22 cellular contexts compared by ENCODE assay signal in genomic region chr17:81672504-81672903, GRCh38. TPM values are rescaled to one million over a fixed set of nuclear protein-coding genes. Genes with fewer than 3 reads are reported as not detected.
"Had no signal": no experiment of that assay in that cellular context is flagged by ENCODE, and none has a peak within 500 bp of the region (broad histone marks: within the 10 kb centered on the region; RNA-seq: fewer than 3 reads in every experiment).

No MANE protein-coding gene starts in this region.

- DNase-seq: effector memory CD8-positive, alpha-beta T cell; gastrocnemius medialis; kidney; mesendoderm; naive thymus-derived CD4-positive, alpha-beta T cell; nucleus accumbens; retina; stimulated activated CD4-positive, alpha-beta T cell treated with anti-CD3 and anti-CD28 coated beads, Interleukin-2, amount 100 ng/mL, for 24 hours; stimulated activated CD4-positive, alpha-beta T cell treated with anti-CD3 and anti-CD28 coated beads, Interleukin-4, amount 100 ng/mL, for 4 hours; stimulated activated naive B cell treated with anti-CD40 and anti-IgM and Interleukin-4, amounts not matched to agents 10 μg/mL and 1 μg/mL and 100 μg/mL, for 72 hours; stimulated activated naive CD8-positive, alpha-beta T cell treated with anti-CD3 and anti-CD28 coated beads, Interleukin-15, amount 100 ng/mL, for 72 hours; transverse colon had no signal

- H3K9ac ChIP-seq: parathyroid adenoma had no signal

- H3K9me3 Mint-ChIP-seq: dendritic cell treated with granulocyte-macrophage colony-stimulating factor and Interleukin-4, amounts not matched to agents 40 ng/mL and 50 ng/mL, for 4 days; effector memory CD8-positive, alpha-beta T cell; neural crest cell; stimulated activated naive B cell treated with anti-CD40 and anti-IgM and Interleukin-4, amounts not matched to agents 10 μg/mL and 1 μg/mL and 100 μg/mL, for 72 hours; stimulated activated naive CD8-positive, alpha-beta T cell treated with anti-CD3 and anti-CD28 coated beads, Interleukin-15, amount 100 ng/mL, for 72 hours had no signal

- H3K4me3 ChIP-seq: esophagus muscularis mucosa, gastrocnemius medialis, psoas muscle, thoracic aorta, transverse colon had no signal

- H3K9me3 ChIP-seq: esophagus muscularis mucosa, gastrocnemius medialis, psoas muscle, thoracic aorta, transverse colon had no signal

- H3K4me3 Mint-ChIP-seq: dendritic cell treated with granulocyte-macrophage colony-stimulating factor and Interleukin-4, amounts not matched to agents 40 ng/mL and 50 ng/mL, for 4 days; effector memory CD8-positive, alpha-beta T cell; naive thymus-derived CD4-positive, alpha-beta T cell; neural crest cell; stimulated activated naive B cell treated with anti-CD40 and anti-IgM and Interleukin-4, amounts not matched to agents 10 μg/mL and 1 μg/mL and 100 μg/mL, for 72 hours; stimulated activated naive CD8-positive, alpha-beta T cell treated with anti-CD3 and anti-CD28 coated beads, Interleukin-15, amount 100 ng/mL, for 72 hours had no signal

- ATAC-seq: effector memory CD8-positive, alpha-beta T cell; gastrocnemius medialis; naive thymus-derived CD4-positive, alpha-beta T cell; psoas muscle; sciatic nerve; stimulated activated naive B cell treated with anti-CD40 and anti-IgM and Interleukin-4, amounts not matched to agents 10 μg/mL and 1 μg/mL and 100 μg/mL, for 72 hours; stimulated activated naive CD8-positive, alpha-beta T cell treated with anti-CD3 and anti-CD28 coated beads, Interleukin-15, amount 100 ng/mL, for 72 hours had no signal

- H3K27ac ChIP-seq: epithelial cell of prostate, esophagus muscularis mucosa, gastrocnemius medialis, parathyroid adenoma, psoas muscle, thoracic aorta, transverse colon had no signal

- H3K27me3 ChIP-seq: esophagus muscularis mucosa, gastrocnemius medialis, transverse colon had no signal

- H3K27ac Mint-ChIP-seq: dendritic cell treated with granulocyte-macrophage colony-stimulating factor and Interleukin-4, amounts not matched to agents 40 ng/mL and 50 ng/mL, for 4 days; effector memory CD8-positive, alpha-beta T cell; naive thymus-derived CD4-positive, alpha-beta T cell; stimulated activated naive B cell treated with anti-CD40 and anti-IgM and Interleukin-4, amounts not matched to agents 10 μg/mL and 1 μg/mL and 100 μg/mL, for 72 hours; stimulated activated naive CD8-positive, alpha-beta T cell treated with anti-CD3 and anti-CD28 coated beads, Interleukin-15, amount 100 ng/mL, for 72 hours had no signal

- H3K27me3 Mint-ChIP-seq: dendritic cell treated with granulocyte-macrophage colony-stimulating factor and Interleukin-4, amounts not matched to agents 40 ng/mL and 50 ng/mL, for 4 days; effector memory CD8-positive, alpha-beta T cell; naive thymus-derived CD4-positive, alpha-beta T cell; stimulated activated naive B cell treated with anti-CD40 and anti-IgM and Interleukin-4, amounts not matched to agents 10 μg/mL and 1 μg/mL and 100 μg/mL, for 72 hours; stimulated activated naive CD8-positive, alpha-beta T cell treated with anti-CD3 and anti-CD28 coated beads, Interleukin-15, amount 100 ng/mL, for 72 hours had no signal

- H3K4me1 ChIP-seq: parathyroid adenoma, psoas muscle had no signal

RNA-seq across cellular contexts. Expression of gene PDE6G, which starts 16.2 kb away (rescaled TPM):
- total RNA-seq: fibroblast of villous mesenchyme, gastrocnemius medialis, sciatic nerve, thoracic aorta, transverse colon, ureter had no signal
